Comparison of ENCODE assay signal across 15 cellular contexts in the genomic region with DNA sequence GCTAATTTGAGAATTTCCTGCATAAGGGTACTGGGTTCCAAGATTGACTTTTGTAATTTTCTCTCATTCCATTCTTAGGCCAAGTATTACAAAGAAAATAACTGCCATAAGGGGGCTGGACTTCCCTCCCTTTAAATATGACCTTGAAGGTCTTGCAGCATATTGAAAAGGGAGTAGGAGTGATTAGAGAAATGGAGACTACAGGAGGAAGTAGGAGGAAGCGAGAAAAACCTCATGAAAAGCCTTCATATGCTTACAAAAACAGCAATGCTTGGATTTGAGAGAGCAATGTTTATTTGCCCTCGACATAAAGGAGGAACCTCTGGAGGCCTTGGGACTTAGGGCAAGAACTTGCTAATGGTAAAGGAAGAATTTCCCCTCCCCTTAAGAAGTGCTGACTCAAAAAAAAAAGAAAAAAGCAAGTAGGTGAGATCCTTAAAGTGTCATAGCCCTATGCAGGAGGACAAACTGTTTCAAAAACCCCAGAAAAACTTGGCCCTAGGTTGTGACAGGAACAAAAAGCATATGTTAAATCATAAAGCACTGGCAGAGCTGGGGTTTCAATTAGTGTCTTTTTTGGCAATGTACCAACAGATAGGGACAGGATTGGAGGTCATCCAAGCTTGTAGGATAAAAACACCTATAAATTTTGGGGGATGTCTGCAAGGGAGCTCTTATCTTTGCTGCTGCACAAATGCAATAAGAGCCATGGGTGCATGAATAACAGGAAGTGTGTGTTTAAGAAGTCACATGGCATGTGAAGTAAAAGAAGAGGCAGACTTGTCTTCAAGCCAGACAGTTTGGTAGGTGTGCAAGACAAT. TPM values are rescaled to one million over a fixed set of nuclear protein-coding genes. Genes with fewer than 3 reads are reported as not detected.
DNase-seq lines count a peak whose midpoint lies in the region; ATAC-seq, FAIRE-seq and TF ChIP-seq lines count a peak whose summit lies in the region.
"Had no signal": no experiment of that assay in that cellular context is flagged by ENCODE, and none has a peak within 500 bp of the region (broad histone marks: within the 10 kb centered on the region; RNA-seq: fewer than 3 reads in every experiment).

No MANE protein-coding gene starts in this region.

- no peak for TF ChIP-seq CTCF in CD4-positive, alpha-beta T cell (IDR thresholded peaks at IDR 0.05)

- CTCF ChIA-PET in CD4-positive, alpha-beta T cell (lab: Charles Lee), result no interaction called here

- intact Hi-C loops in CD4-positive, alpha-beta T cell (cut with DNase I, micrococcal nuclease), result loop anchor here in 1 of 2 experiments (2.0 to 5.0 kb wide), 2 partner anchors 62 to 150 kb away; a partner anchor contains a TSS
- intact Hi-C loops in left ventricle myocardium superior (cut with micrococcal nuclease), result no loop called here

- H3K9me3 Mint-ChIP-seq in CD4-positive, alpha-beta T cell, result no peaks in the 10 kb centered on the region
- H3K9me3 Mint-ChIP-seq: stimulated activated memory B cell treated with anti-CD40 and anti-IgM and Interleukin-4, amounts not matched to agents 10 μg/mL and 1 μg/mL and 100 μg/mL, for 72 hours had no signal

- H3K4me3 Mint-ChIP-seq in CD4-positive, alpha-beta T cell, result peak overlapping the region; percentile 30
- H3K4me3 Mint-ChIP-seq: stimulated activated memory B cell treated with anti-CD40 and anti-IgM and Interleukin-4, amounts not matched to agents 10 μg/mL and 1 μg/mL and 100 μg/mL, for 72 hours had no signal

- POLR2A ChIA-PET in CD4-positive, alpha-beta T cell (lab: Charles Lee), result interaction anchor here (0.5 to 2.0 kb wide), 11 partner anchors 12 to 1089 kb away, joined by 3 to 9 read pairs (median 4); no protein-coding TSS in a partner anchor

- H3K9me3 ChIP-seq in CD4-positive, alpha-beta T cell (ENCODE audit: control insufficient read depth, low read length), result no peaks in the 10 kb centered on the region
- H3K9me3 ChIP-seq: MG63, pancreas had no signal

- ATAC-seq in CD4-positive, alpha-beta T cell (ENCODE audit: poor library complexity), result peak; percentile 90
- ATAC-seq in left ventricle myocardium superior (no peak), HG03175 (IDR thresholded peaks at IDR 0.05; ENCODE audit: unreplicated experiment) (no peak)
- ATAC-seq: HCT116; stimulated activated memory B cell treated with anti-CD40 and anti-IgM and Interleukin-4, amounts not matched to agents 10 μg/mL and 1 μg/mL and 100 μg/mL, for 72 hours had no signal

- H3K27me3 ChIP-seq in CD4-positive, alpha-beta T cell (ENCODE audit: control insufficient read depth, insufficient read depth, low read length), result no peaks in the 10 kb centered on the region
- H3K27me3 ChIP-seq: MG63, pancreas had no signal

- peak in 2 of 10 experiments; percentile 13 for DNase-seq in CD4-positive, alpha-beta T cell
- DNase-seq in HT1080 (ENCODE audit: low read depth) (peak; percentile 6), RPMI8226 (peak; percentile 11), inferior parietal cortex (ENCODE audit: extremely low spot score) (peak; percentile 9), frontal cortex (ENCODE audit: low spot score in 2 of 2) (no peak), left ventricle myocardium superior (no peak)
- DNase-seq: activated CD8-positive, alpha-beta memory T cell treated with anti-CD3 and anti-CD28 coated beads, Interleukin-2, amount 50 U/mL, for 48 hours; MG63; NCI-H774; pancreas had no signal

- H3K27ac ChIP-seq in CD4-positive, alpha-beta T cell (ENCODE audit: low read depth, low read length), result peak overlapping the region; percentile 62
- H3K27ac ChIP-seq: pancreas had no signal

- FAIRE-seq in frontal cortex (lab: Jason Lieb, UNC), result no peak
- FAIRE-seq: pancreas had no signal

- no peaks in the 10 kb centered on the region for H3K27me3 Mint-ChIP-seq in CD4-positive, alpha-beta T cell
- H3K27me3 Mint-ChIP-seq: stimulated activated memory B cell treated with anti-CD40 and anti-IgM and Interleukin-4, amounts not matched to agents 10 μg/mL and 1 μg/mL and 100 μg/mL, for 72 hours had no signal

- H3K4me1 Mint-ChIP-seq in CD4-positive, alpha-beta T cell (ENCODE audit: low read depth), result peaks cover 46% of the 10 kb centered on the region

- H3K36me3 Mint-ChIP-seq in CD4-positive, alpha-beta T cell (ENCODE audit: low read depth), result no peaks in the 10 kb centered on the region
- H3K36me3 Mint-ChIP-seq: stimulated activated memory B cell treated with anti-CD40 and anti-IgM and Interleukin-4, amounts not matched to agents 10 μg/mL and 1 μg/mL and 100 μg/mL, for 72 hours had no signal

- peak overlapping the region; percentile 93 for H3K27ac Mint-ChIP-seq in CD4-positive, alpha-beta T cell
- H3K27ac Mint-ChIP-seq: stimulated activated memory B cell treated with anti-CD40 and anti-IgM and Interleukin-4, amounts not matched to agents 10 μg/mL and 1 μg/mL and 100 μg/mL, for 72 hours had no signal

RNA-seq across cellular contexts. Expression of a gene that starts 4.9 kb away (rescaled TPM):
- total RNA-seq in CD4-positive, alpha-beta T cell, result not detected
- total RNA-seq in HT1080 (2014; rRNA removed; shearing (Covaris generic)), result not detected in 2 replicates
- polyA plus RNA-seq in HT1080 (2015; cell fraction: cytosol; rRNA removed), result not detected in 2 replicates
- not detected in 2 replicates for polyA plus RNA-seq in HT1080 (2015; cell fraction: nucleus; rRNA removed)
- total RNA-seq in frontal cortex (not detected), left ventricle myocardium superior (0.59 TPM)
- total RNA-seq: lung microvascular endothelial cell; T-helper 2 cell treated with Interferon-gamma antibody and Interleukin-4, amounts not matched to agents 100 ng/mL and 5 ng/mL, for 36 hours had no signal
- polyA plus RNA-seq: pancreas had no signal

Comparison
In these comparisons a context has a peak if more than half of its experiments do, and no peak if none do; other contexts are left out.
1. DNase-seq: peak in HT1080 (single experiment), RPMI8226 (single experiment) and inferior parietal cortex (single experiment); none in frontal cortex (0 of 2) and left ventricle myocardium superior (single experiment).